Comparison of ENCODE assay signal across 11 cellular contexts in genomic region chr7:107939472-107940145, GRCh38. TPM values are rescaled to one million over a fixed set of nuclear protein-coding genes. Genes with fewer than 3 reads are reported as not detected.
DNase-seq lines count a peak whose midpoint lies in the region; ATAC-seq, FAIRE-seq and TF ChIP-seq lines count a peak whose summit lies in the region.
"Had no signal": no experiment of that assay in that cellular context is flagged by ENCODE, and none has a peak within 500 bp of the region (broad histone marks: within the 10 kb centered on the region; RNA-seq: fewer than 3 reads in every experiment).

No MANE protein-coding gene starts in this region.

- peaks cover 47% of the 10 kb centered on the region for H3K4me1 ChIP-seq in astrocyte (ENCODE audit: insufficient read depth, low read length)
- H3K4me1 ChIP-seq in PC-9 (replicated peaks; ENCODE audit: insufficient read depth), result no peaks in the 10 kb centered on the region

- no peaks in the 10 kb centered on the region for H3K27me3 ChIP-seq in astrocyte (ENCODE audit: insufficient read depth, low read length)
- H3K27me3 ChIP-seq in PC-9 (ENCODE audit: insufficient read depth, low read depth), result no peaks in the 10 kb centered on the region

- TF ChIP-seq CTCF in astrocyte (IDR thresholded peaks at IDR 0.05; ENCODE audit: insufficient read depth, low read depth, low read length) (no peak), PC-9 (conservative IDR thresholded peaks at IDR 0.05) (no peak)

- H3K9ac ChIP-seq in astrocyte (ENCODE audit: low read length), result peak overlapping the region; percentile 68

- H3K4me3 ChIP-seq in astrocyte (ENCODE audit: insufficient read depth, low read depth, low read length) (no peak overlapping the region), PC-9 (no peak overlapping the region)

- peak overlapping the region; percentile 95 for H3K27ac ChIP-seq in astrocyte (ENCODE audit: low read depth, low read length)
- H3K27ac ChIP-seq in PC-9, result no peak overlapping the region

- H4K20me1 ChIP-seq in astrocyte (ENCODE audit: insufficient read depth, low read length) (peaks cover 7% of the 10 kb centered on the region), PC-9 (ENCODE audit: insufficient read depth) (no peaks in the 10 kb centered on the region)

- no peaks in the 10 kb centered on the region for H3K27me3 Mint-ChIP-seq in astrocyte (ENCODE audit: low read depth, unreplicated experiment)
- H3K27me3 Mint-ChIP-seq in activated naive CD4-positive, alpha-beta T cell treated with anti-CD3 and anti-CD28 coated beads, Interleukin-2, amount 10 ng/mL, durations not matched to agents 7 days and 5 days, result no peaks in the 10 kb centered on the region
- H3K27me3 Mint-ChIP-seq: activated CD4-positive, alpha-beta T cell treated with anti-CD3 and anti-CD28 coated beads, Interleukin-2, amount 10 ng/mL, durations not matched to agents 24 days and 14 days had no signal

- no peak overlapping the region for H3K4me3 Mint-ChIP-seq in astrocyte (ENCODE audit: unreplicated experiment)
- H3K4me3 Mint-ChIP-seq in activated naive CD4-positive, alpha-beta T cell treated with anti-CD3 and anti-CD28 coated beads, Interleukin-2, amount 10 ng/mL, durations not matched to agents 7 days and 5 days, result no peak overlapping the region
- H3K4me3 Mint-ChIP-seq: activated CD4-positive, alpha-beta T cell treated with anti-CD3 and anti-CD28 coated beads, Interleukin-2, amount 10 ng/mL, durations not matched to agents 24 days and 14 days had no signal

- H3K36me3 ChIP-seq in astrocyte (ENCODE audit: insufficient read depth, low read length) (peaks cover 64% of the 10 kb centered on the region), PC-9 (ENCODE audit: low read depth) (peaks cover 41% of the 10 kb centered on the region)

- intact Hi-C loops in left cardiac atrium (cut with DNase I), result loop anchor here in 1 of 2 donors (5.0 kb wide), 1 partner anchor 208 kb away; no protein-coding TSS in a partner anchor
- intact Hi-C loops in PC-9 (cut with micrococcal nuclease; ENCODE audit: unreplicated experiment), result loop anchor here (10.0 kb wide), 1 partner anchor 585 kb away; the partner anchor contains the start of gene PNPLA8

- H2AFZ ChIP-seq in astrocyte (ENCODE audit: low read depth, low read length) (no peak overlapping the region), PC-9 (no peak overlapping the region)

- H3K27ac Mint-ChIP-seq in astrocyte (ENCODE audit: unreplicated experiment), result peak overlapping the region; percentile 6
- H3K27ac Mint-ChIP-seq in activated naive CD4-positive, alpha-beta T cell treated with anti-CD3 and anti-CD28 coated beads, Interleukin-2, amount 10 ng/mL, durations not matched to agents 7 days and 5 days, result no peak overlapping the region
- H3K27ac Mint-ChIP-seq: activated CD4-positive, alpha-beta T cell treated with anti-CD3 and anti-CD28 coated beads, Interleukin-2, amount 10 ng/mL, durations not matched to agents 24 days and 14 days had no signal

- H3K79me2 ChIP-seq in astrocyte (ENCODE audit: insufficient read depth, low read length) (peaks cover 36% of the 10 kb centered on the region), PC-9 (ENCODE audit: low read depth) (no peaks in the 10 kb centered on the region)

- peaks cover 21% of the 10 kb centered on the region; the same call in 1 of the 2 replicates for H3F3A ChIP-seq in PC-9 (ENCODE audit: insufficient read depth, low read depth)

- CTCF ChIA-PET in PC-9 (lab: Charles Lee), result no interaction called here
- CTCF ChIA-PET in activated naive CD4-positive, alpha-beta T cell treated with anti-CD3 and anti-CD28 coated beads, Interleukin-2, amount 10 ng/mL, durations not matched to agents 7 days and 5 days (lab: Charles Lee), result no interaction called here

- no peaks in the 10 kb centered on the region for H3K9me2 ChIP-seq in PC-9 (ENCODE audit: insufficient read depth)

- H3K36me3 Mint-ChIP-seq in astrocyte (ENCODE audit: low read depth, unreplicated experiment), result peaks cover 46% of the 10 kb centered on the region
- H3K36me3 Mint-ChIP-seq in activated naive CD4-positive, alpha-beta T cell treated with anti-CD3 and anti-CD28 coated beads, Interleukin-2, amount 10 ng/mL, durations not matched to agents 7 days and 5 days, result no peaks in the 10 kb centered on the region

- DNase-seq in Ammon's horn (ENCODE audit: low spot score) (peak; percentile 63), astrocyte (ENCODE audit: low read depth) (peak; percentile 96), left cardiac atrium (peak; percentile 83), renal cortical epithelial cell (ENCODE audit: low read depth) (peak; percentile 83), PC-9 (no peak)
- no peak for DNase-seq in activated naive CD4-positive, alpha-beta T cell treated with anti-CD3 and anti-CD28 coated beads, Interleukin-2, amount 10 ng/mL, durations not matched to agents 7 days and 5 days
- DNase-seq in activated CD4-positive, alpha-beta T cell treated with anti-CD3 and anti-CD28 coated beads, Interleukin-2, amount 50 U/mL, for 1 hour, result no peak
- DNase-seq: activated CD4-positive, alpha-beta T cell treated with anti-CD3 and anti-CD28 coated beads, Interleukin-2, amount 10 ng/mL, durations not matched to agents 24 days and 14 days; NCI-H774 had no signal

- POLR2A ChIA-PET in PC-9 (lab: Charles Lee; ENCODE audit: unreplicated experiment), result no interaction called here

- peak overlapping the region; percentile 57 for H3K4me2 ChIP-seq in astrocyte (ENCODE audit: low read length)
- no peak overlapping the region for H3K4me2 ChIP-seq in PC-9

- H3K4me1 Mint-ChIP-seq in astrocyte (ENCODE audit: low read depth, unreplicated experiment), result peaks cover 42% of the 10 kb centered on the region
- H3K4me1 Mint-ChIP-seq in activated naive CD4-positive, alpha-beta T cell treated with anti-CD3 and anti-CD28 coated beads, Interleukin-2, amount 10 ng/mL, durations not matched to agents 7 days and 5 days, result no peaks in the 10 kb centered on the region

- ATAC-seq in left cardiac atrium, result peak; percentile 38 to 66
- ATAC-seq in HG02571 (IDR thresholded peaks at IDR 0.05; ENCODE audit: unreplicated experiment), result no peak

- H3K9me3 ChIP-seq in astrocyte (ENCODE audit: insufficient read depth, low read depth, low read length) (no peaks in the 10 kb centered on the region), PC-9 (ENCODE audit: insufficient read depth, low read depth) (no peaks in the 10 kb centered on the region)

- H3K9me3 Mint-ChIP-seq in astrocyte (ENCODE audit: unreplicated experiment), result no peaks in the 10 kb centered on the region
- no peaks in the 10 kb centered on the region for H3K9me3 Mint-ChIP-seq in activated naive CD4-positive, alpha-beta T cell treated with anti-CD3 and anti-CD28 coated beads, Interleukin-2, amount 10 ng/mL, durations not matched to agents 7 days and 5 days
- H3K9me3 Mint-ChIP-seq: activated CD4-positive, alpha-beta T cell treated with anti-CD3 and anti-CD28 coated beads, Interleukin-2, amount 10 ng/mL, durations not matched to agents 24 days and 14 days had no signal

- no TSS peak for BruUV-seq in PC-9 (replicated peaks; lab: Mats Ljungman, UMichigan)

- FAIRE-seq in astrocyte (lab: Jason Lieb, UNC), result peak; percentile 75
- FAIRE-seq: endometrium had no signal

RNA-seq across cellular contexts. Expression of gene DLD, which starts 48.6 kb away (rescaled TPM):
- total RNA-seq in astrocyte (73.1 and 73.3 TPM in 2 replicates), left cardiac atrium (100 to 1,000 TPM; 159 to 179 TPM), renal cortical epithelial cell (88.6 and 155 TPM in 2 replicates), PC-9 (2021) (109 and 157 TPM in 2 replicates)

Comparison
In these comparisons a context has a peak if more than half of its experiments do, and no peak if none do; other contexts are left out.
1. DNase-seq: peak in Ammon's horn (single experiment), astrocyte (single experiment), left cardiac atrium (single experiment) and renal cortical epithelial cell (single experiment); none in PC-9 (0 of 2), activated naive CD4-positive, alpha-beta T cell treated with anti-CD3 and anti-CD28 coated beads, Interleukin-2, amount 10 ng/mL, durations not matched to agents 7 days and 5 days (single experiment) and activated CD4-positive, alpha-beta T cell treated with anti-CD3 and anti-CD28 coated beads, Interleukin-2, amount 50 U/mL, for 1 hour (single experiment).